15 cellular contexts compared by ENCODE assay signal in the genomic region with DNA sequence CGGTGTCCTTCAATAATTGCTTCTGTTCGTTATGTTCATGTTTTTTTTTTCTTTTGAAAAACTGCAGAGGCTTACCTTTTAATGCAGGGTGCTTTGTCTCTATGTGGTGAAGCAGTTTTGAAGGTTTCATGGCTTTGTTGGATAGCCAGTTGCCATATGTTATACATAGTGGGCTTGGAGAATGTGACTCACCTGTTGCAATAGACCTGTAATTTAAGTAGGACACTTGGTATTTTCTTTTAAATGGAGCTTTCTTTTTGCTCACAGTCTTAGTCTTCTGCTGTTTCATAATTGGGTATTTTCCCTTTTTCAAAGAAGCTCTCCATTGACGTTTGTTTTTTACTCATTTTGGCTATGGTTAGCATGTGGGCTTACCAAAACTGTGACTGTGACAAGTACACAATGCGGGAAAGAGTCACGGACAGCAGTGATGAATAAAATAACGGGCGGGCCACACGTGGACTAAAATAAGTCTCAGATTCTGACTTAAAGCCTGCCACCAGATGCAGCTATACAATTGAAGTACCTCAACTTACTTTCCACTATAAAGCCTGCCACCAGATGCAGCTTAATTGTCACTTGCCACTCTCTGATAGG. TPM values are rescaled to one million over a fixed set of nuclear protein-coding genes. Genes with fewer than 3 reads are reported as not detected.
DNase-seq lines count a peak whose midpoint lies in the region; ATAC-seq and TF ChIP-seq lines count a peak whose summit lies in the region.
"Had no signal": no experiment of that assay in that cellular context is flagged by ENCODE, and none has a peak within 500 bp of the region (broad histone marks: within the 10 kb centered on the region; RNA-seq: fewer than 3 reads in every experiment).

No MANE protein-coding gene starts in this region.

- no peaks in the 10 kb centered on the region for H3K36me3 Mint-ChIP-seq in activated naive CD4-positive, alpha-beta T cell treated with anti-CD3 and anti-CD28 coated beads for 36 hours (ENCODE audit: low read depth)
- no peaks in the 10 kb centered on the region for H3K36me3 Mint-ChIP-seq in activated T-helper 17 cell treated with anti-CD3 and anti-CD28 coated beads, Interleukin-2, amount 50 U/mL, for 72 hours (ENCODE audit: low read depth)

- H3K27ac Mint-ChIP-seq in activated naive CD4-positive, alpha-beta T cell treated with anti-CD3 and anti-CD28 coated beads for 36 hours = no peak overlapping the region
- peak overlapping the region; percentile 24 for H3K27ac Mint-ChIP-seq in activated T-helper 17 cell treated with anti-CD3 and anti-CD28 coated beads, Interleukin-2, amount 50 U/mL, for 72 hours
- H3K27ac Mint-ChIP-seq: B cell; CD4-positive, alpha-beta T cell; GM23338 had no signal

- peaks cover 1% of the 10 kb centered on the region for H3K4me1 Mint-ChIP-seq in activated naive CD4-positive, alpha-beta T cell treated with anti-CD3 and anti-CD28 coated beads for 36 hours (ENCODE audit: low read depth)
- peaks cover 6% of the 10 kb centered on the region for H3K4me1 Mint-ChIP-seq in activated T-helper 17 cell treated with anti-CD3 and anti-CD28 coated beads, Interleukin-2, amount 50 U/mL, for 72 hours
- H3K4me1 Mint-ChIP-seq: B cell had no signal

- H3K27me3 ChIP-seq in osteoblast (ENCODE audit: insufficient read depth, low read length) = peaks cover 3% of the 10 kb centered on the region

- no peak overlapping the region for H2AFZ ChIP-seq in osteoblast (ENCODE audit: low read length)
- H2AFZ ChIP-seq: GM23338 had no signal

- peak; percentile 83 for ATAC-seq in activated T-helper 17 cell treated with anti-CD3 and anti-CD28 coated beads, Interleukin-2, amount 50 U/mL, for 72 hours (replicated peaks)
- ATAC-seq in GM21737 (IDR thresholded peaks at IDR 0.05; ENCODE audit: unreplicated experiment) = no peak
- ATAC-seq: GM23338 had no signal

- no peaks in the 10 kb centered on the region for H3K9me3 ChIP-seq in HEK293 (ENCODE audit: control insufficient read depth, insufficient read depth, low read depth, low read length)
- H3K9me3 ChIP-seq in osteoblast (ENCODE audit: low read depth, low read length) = no peaks in the 10 kb centered on the region

- H3K4me3 ChIP-seq in HEK293 (ENCODE audit: low read depth, low read length) = no peak overlapping the region
- no peak overlapping the region for H3K4me3 ChIP-seq in osteoblast (ENCODE audit: insufficient read depth, low read length)
- H3K4me3 ChIP-seq: GM23338 had no signal

- no peaks in the 10 kb centered on the region for H3K79me2 ChIP-seq in osteoblast (ENCODE audit: insufficient read depth, low read length)

- H4K20me1 ChIP-seq in osteoblast (ENCODE audit: insufficient read depth, low read length) = no peaks in the 10 kb centered on the region

- no peaks in the 10 kb centered on the region for H3K9me3 Mint-ChIP-seq in activated naive CD4-positive, alpha-beta T cell treated with anti-CD3 and anti-CD28 coated beads for 36 hours
- no peaks in the 10 kb centered on the region for H3K9me3 Mint-ChIP-seq in activated T-helper 17 cell treated with anti-CD3 and anti-CD28 coated beads, Interleukin-2, amount 50 U/mL, for 72 hours
- H3K9me3 Mint-ChIP-seq: CD4-positive, alpha-beta T cell; GM23338 had no signal

- peaks cover 9% of the 10 kb centered on the region for H3K27me3 Mint-ChIP-seq in activated naive CD4-positive, alpha-beta T cell treated with anti-CD3 and anti-CD28 coated beads for 36 hours (ENCODE audit: low read depth)
- peaks cover 32% of the 10 kb centered on the region for H3K27me3 Mint-ChIP-seq in activated T-helper 17 cell treated with anti-CD3 and anti-CD28 coated beads, Interleukin-2, amount 50 U/mL, for 72 hours

- intact Hi-C loops in activated naive CD4-positive, alpha-beta T cell treated with anti-CD3 and anti-CD28 coated beads for 36 hours (cut with micrococcal nuclease) = no loop called here

- no peak overlapping the region for H3K4me2 ChIP-seq in osteoblast (ENCODE audit: insufficient read depth, low read length)
- H3K4me2 ChIP-seq: GM23338 had no signal

- POLR2A ChIA-PET in HEK293 (lab: Yijun Ruan, JAX) = no interaction called here

- no peaks in the 10 kb centered on the region for H3K4me1 ChIP-seq in HEK293 (ENCODE audit: control insufficient read depth, insufficient read depth, low read length)
- H3K4me1 ChIP-seq in osteoblast (ENCODE audit: insufficient read depth, low read length) = peaks cover 31% of the 10 kb centered on the region

- no peaks in the 10 kb centered on the region for H3K36me3 ChIP-seq in HEK293 (ENCODE audit: control insufficient read depth in 2 of 2, insufficient read depth in 1 of 2, low read length in 2 of 2)
- H3K36me3 ChIP-seq in osteoblast (ENCODE audit: insufficient read depth, low read length) = no peaks in the 10 kb centered on the region

- TF ChIP-seq CTCF in HEK293 (tag by site-specific recombination; IDR thresholded peaks at IDR 0.05) (no peak), osteoblast (IDR thresholded peaks at IDR 0.05; ENCODE audit: extremely low read depth, low read depth, low read length) (no peak)

- CTCF ChIA-PET in activated naive CD4-positive, alpha-beta T cell treated with anti-CD3 and anti-CD28 coated beads for 36 hours (lab: Charles Lee) = interaction anchor here (1.0 to 1.8 kb wide), 2 partner anchors 61 to 107 kb away, joined by 3 to 5 read pairs; no protein-coding TSS in a partner anchor
- CTCF ChIA-PET in HEK293 (lab: Yijun Ruan, JAX) = interaction anchor here (0.5 to 1.8 kb wide), 3 partner anchors 13 to 61 kb away, joined by 3 to 4 read pairs (median 4); no protein-coding TSS in a partner anchor

- no peak overlapping the region for H3K4me3 Mint-ChIP-seq in activated naive CD4-positive, alpha-beta T cell treated with anti-CD3 and anti-CD28 coated beads for 36 hours
- H3K4me3 Mint-ChIP-seq in activated T-helper 17 cell treated with anti-CD3 and anti-CD28 coated beads, Interleukin-2, amount 50 U/mL, for 72 hours = peak overlapping the region; percentile 27
- H3K4me3 Mint-ChIP-seq: B cell; CD4-positive, alpha-beta T cell; GM23338 had no signal

- DNase-seq in activated CD4-positive, alpha-beta T cell treated with anti-CD3 and anti-CD28 coated beads, Interleukin-2, amount 50 U/mL, for 48 hours = peak; percentile 26 to 28
- DNase-seq in activated CD4-positive, alpha-beta T cell treated with anti-CD3 and anti-CD28 coated beads for 1 hour = no peak
- peak; percentile 12 for DNase-seq in activated naive CD4-positive, alpha-beta T cell treated with anti-CD3 and anti-CD28 coated beads for 36 hours
- DNase-seq in activated naive CD4-positive, alpha-beta T cell treated with Interleukin-2 at 50 U/mL for 16 hours = no peak
- no peak for DNase-seq in osteoblast (ENCODE audit: insufficient read length, low spot score, missing footprints)
- DNase-seq: C1 segment of cervical spinal cord; Calu3; CD4-positive, alpha-beta T cell; DMS 273 treated with DMSO at 0.1 percent for 48 hours; H7 had no signal

- H3K27ac ChIP-seq in HEK293 (ENCODE audit: extremely low read depth, low read depth, low read length) = no peak overlapping the region
- no peak overlapping the region for H3K27ac ChIP-seq in osteoblast (ENCODE audit: low read depth, low read length)

TF ChIP-seq in HEK293, 187 proteins besides CTCF, POLR2A, EP300 and RAD21:
- TF ChIP-seq SCRT1 (tag by site-specific recombination; IDR thresholded peaks at IDR 0.05; ENCODE audit: borderline replicate concordance) (0 out of 2 replicates have a peak, but pooled peaks have one; percentile 22), ZXDB (tag by site-specific recombination; IDR thresholded peaks at IDR 0.05) (no peak)

RNA-seq across cellular contexts. Expression of gene RNF20, which starts 23.2 kb away (rescaled TPM):
- 10 to 100 TPM; 42.0 to 45.9 TPM for total RNA-seq in activated naive CD4-positive, alpha-beta T cell treated with anti-CD3 and anti-CD28 coated beads for 36 hours
- total RNA-seq in activated T-helper 17 cell treated with anti-CD3 and anti-CD28 coated beads, Interleukin-2, amount 50 U/mL, for 72 hours = 10 to 100 TPM; 46.2 to 49.4 TPM
- 26.2 and 29.0 TPM in 2 replicates for total RNA-seq in osteoblast

Comparison
In these comparisons a context has a peak if more than half of its experiments do, and no peak if none do; other contexts are left out.
1. DNase-seq: peak in activated CD4-positive, alpha-beta T cell treated with anti-CD3 and anti-CD28 coated beads, Interleukin-2, amount 50 U/mL, for 48 hours (2 of 2) and activated naive CD4-positive, alpha-beta T cell treated with anti-CD3 and anti-CD28 coated beads for 36 hours (single experiment); none in activated CD4-positive, alpha-beta T cell treated with anti-CD3 and anti-CD28 coated beads for 1 hour (single experiment), activated naive CD4-positive, alpha-beta T cell treated with Interleukin-2 at 50 U/mL for 16 hours (single experiment) and osteoblast (single experiment).